32 cellular contexts compared by ENCODE assay signal in genomic region chr10:105023706-105024105, GRCh38.
DNase-seq lines count a peak whose midpoint lies in the region; ATAC-seq and TF ChIP-seq lines count a peak whose summit lies in the region.
"Had no signal": no experiment of that assay in that cellular context is flagged by ENCODE, and none has a peak within 500 bp of the region (broad histone marks: within the 10 kb centered on the region; RNA-seq: fewer than 3 reads in every experiment).

No MANE protein-coding gene starts in this region.

- H3K27ac ChIP-seq in endodermal cell (ENCODE audit: low read depth, low read length) (peak overlapping the region; percentile 68), suprapubic skin (peak overlapping the region; percentile 33), spleen (no peak overlapping the region)
- H3K27ac ChIP-seq: BLaER1, colonic mucosa, epithelial cell of prostate, heart right ventricle, pancreas, SJSA1, stomach, thyroid gland, VCaP had no signal

- H3K36me3 ChIP-seq in endodermal cell (ENCODE audit: control insufficient read depth, insufficient read depth, low read length) (no peaks in the 10 kb centered on the region), suprapubic skin (no peaks in the 10 kb centered on the region), spleen (no peaks in the 10 kb centered on the region)
- H3K36me3 ChIP-seq: BLaER1, colonic mucosa, heart right ventricle, pancreas, SJSA1, stomach, thyroid gland had no signal

- no peak for ATAC-seq in HG03521 (IDR thresholded peaks at IDR 0.05; ENCODE audit: unreplicated experiment)
- ATAC-seq: activated naive CD4-positive, alpha-beta T cell treated with anti-CD3 and anti-CD28 coated beads, Interleukin-2, amount 50 U/mL, for 72 hours; heart right ventricle; left colon; pancreas; right cardiac atrium had no signal

- no peak overlapping the region for H3K4me3 Mint-ChIP-seq in endodermal cell

- H3K9ac ChIP-seq in endodermal cell (ENCODE audit: extremely low read depth, low read length, poor library complexity, severe bottlenecking), result no peak overlapping the region
- H3K9ac ChIP-seq: BLaER1 had no signal

- H3K27ac Mint-ChIP-seq in endodermal cell, result no peak overlapping the region
- H3K27ac Mint-ChIP-seq: activated naive CD4-positive, alpha-beta T cell treated with anti-CD3 and anti-CD28 coated beads, Interleukin-2, amount 50 U/mL, for 72 hours had no signal

- H3K9me3 ChIP-seq in endodermal cell (ENCODE audit: control insufficient read depth, low read length), result no peaks in the 10 kb centered on the region
- H3K9me3 ChIP-seq in suprapubic skin, result no peaks in the 10 kb centered on the region
- no peaks in the 10 kb centered on the region for H3K9me3 ChIP-seq in spleen
- H3K9me3 ChIP-seq: BLaER1, colonic mucosa, heart right ventricle, pancreas, stomach, thyroid gland had no signal

- H3K4me1 ChIP-seq in endodermal cell (ENCODE audit: control insufficient read depth, insufficient read depth, low read length) (no peaks in the 10 kb centered on the region), suprapubic skin (no peaks in the 10 kb centered on the region), spleen (no peaks in the 10 kb centered on the region)
- H3K4me1 ChIP-seq: colonic mucosa, heart right ventricle, pancreas, SJSA1, stomach, thyroid gland had no signal

- TF ChIP-seq EP300 in suprapubic skin (IDR thresholded peaks at IDR 0.05), result no peak

- H3K4me3 ChIP-seq in endodermal cell (ENCODE audit: low read length) (no peak overlapping the region), suprapubic skin (no peak overlapping the region), spleen (no peak overlapping the region)
- H3K4me3 ChIP-seq: BLaER1, colonic mucosa, heart right ventricle, pancreas, SJSA1, stomach, thyroid gland had no signal

- no peaks in the 10 kb centered on the region for H3K27me3 Mint-ChIP-seq in endodermal cell (ENCODE audit: insufficient read depth)

- TF ChIP-seq POLR2A in suprapubic skin (IDR thresholded peaks at IDR 0.05) (no peak), spleen (IDR thresholded peaks at IDR 0.05) (no peak)

- H3K27me3 ChIP-seq in endodermal cell (ENCODE audit: control insufficient read depth, insufficient read depth, low read length, poor library complexity, severe bottlenecking) (no peaks in the 10 kb centered on the region), suprapubic skin (no peaks in the 10 kb centered on the region), spleen (replicated peaks in 1 of 7) (no peaks in the 10 kb centered on the region)
- H3K27me3 ChIP-seq: BLaER1, colonic mucosa, heart right ventricle, pancreas, SJSA1, stomach, thyroid gland had no signal

- peaks cover 8% of the 10 kb centered on the region for H3K4me1 Mint-ChIP-seq in endodermal cell

- DNase-seq in HT1080 (ENCODE audit: low read depth) (peak; percentile 13), endodermal cell (no peak), kidney tubule cell (ENCODE audit: low spot score) (peak; percentile 99), suprapubic skin (ENCODE audit: low spot score in 2 of 2) (peak in 1 of 2 donors; percentile 68), NCI-H2171 (lab: John Stamatoyannopoulos, UW) (no peak), NCI-H748 (lab: John Stamatoyannopoulos, UW; ENCODE audit: unreplicated experiment) (no peak), spleen (no peak)
- DNase-seq: activated CD4-positive, alpha-beta T cell treated with anti-CD3 and anti-CD28 coated beads for 4 hours; activated CD8-positive, alpha-beta memory T cell treated with anti-CD3 and anti-CD28 coated beads for 24 hours; activated effector memory CD4-positive, alpha-beta T cell treated with Interleukin-2 at 50 U/mL for 16 hours; colonic mucosa; effector CD4-positive, alpha-beta T cell; HCEC 1CT; heart right ventricle; Karpas-422; left colon; NCI-H1436; NCI-H2081 treated with DMSO at 0.1 percent for 48 hours; pancreas; right cardiac atrium; RPMI8226; stimulated activated CD4-positive, alpha-beta T cell treated with anti-CD3 and anti-CD28 coated beads, Interleukin-12 subunit alpha, Interleukin-12 subunit beta, amount 100 ng/mL, for 4 hours; stimulated activated CD4-positive, alpha-beta T cell treated with anti-CD3 and anti-CD28 coated beads, Interleukin-2, amount 100 ng/mL, for 48 hours; stomach; T-helper 9 cell; thyroid gland had no signal

- no peak for TF ChIP-seq CTCF in endodermal cell (conservative IDR thresholded peaks at IDR 0.05)
- TF ChIP-seq CTCF in suprapubic skin (IDR thresholded peaks at IDR 0.05), result no peak
- TF ChIP-seq CTCF in spleen (IDR thresholded peaks at IDR 0.05 in 8 of 11, conservative IDR thresholded peaks at IDR 0.05 in 3 of 11), result no peak

- H3K36me3 Mint-ChIP-seq in endodermal cell (ENCODE audit: low read depth), result no peaks in the 10 kb centered on the region

- WGBS in endodermal cell (ENCODE audit: insufficient coverage in 1 of 2, insufficient read length in 1 of 2), 2 experiments, result 73 to 87% methylated on average over 3 to 5 of the region's 5 CpGs
- WGBS in suprapubic skin, result 33% methylated on average over 5 of the region's 5 CpGs
- WGBS in spleen, 5 donors, result 51 to 70% (median 60%) methylated on average over 5 of the region's 5 CpGs

- H3K9me3 Mint-ChIP-seq in endodermal cell, result no peaks in the 10 kb centered on the region

- intact Hi-C loops in spleen (cut with DNase I; ENCODE audit: low total_unique reads), result no loop called here

Comparison
In these comparisons a context has a peak if more than half of its experiments do, and no peak if none do; other contexts are left out.
1. DNase-seq: peak in HT1080 (single experiment) and kidney tubule cell (single experiment); none in endodermal cell (single experiment), NCI-H2171 (single experiment), NCI-H748 (single experiment) and spleen (single experiment).
2. H3K27ac ChIP-seq: peak in endodermal cell (single experiment) and suprapubic skin (single experiment); none in spleen (0 of 8).